In the genomic region with DNA sequence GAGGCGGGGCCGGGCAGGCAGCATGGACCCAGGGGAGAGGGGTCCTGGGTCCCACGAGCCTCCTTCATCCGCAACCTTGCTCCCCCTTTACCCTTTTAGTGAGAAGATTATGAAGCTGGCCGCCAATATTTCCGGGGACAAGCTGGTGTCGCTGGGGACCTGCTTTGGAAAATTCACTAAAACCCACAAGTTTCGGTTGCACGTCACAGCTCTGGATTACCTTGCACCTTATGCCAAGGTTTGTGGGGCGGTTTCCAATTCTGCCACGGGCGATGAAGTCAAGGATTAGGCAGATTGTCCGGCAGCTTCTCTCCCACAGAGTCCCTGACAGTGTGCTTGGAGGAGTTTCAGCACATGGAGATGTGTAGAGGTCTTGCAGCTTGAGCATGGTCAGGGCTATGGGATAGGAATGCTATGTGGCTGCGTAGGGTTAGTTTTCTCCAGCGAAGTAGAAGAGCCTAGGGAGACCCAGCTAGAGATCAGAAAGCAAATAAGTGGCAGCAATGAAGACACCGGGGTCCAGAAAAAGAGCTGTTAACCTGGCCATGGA, we compare ENCODE assay signal across 8 cellular contexts. TPM values are rescaled to one million over a fixed set of nuclear protein-coding genes. Genes with fewer than 3 reads are reported as not detected.
DNase-seq lines count a peak whose midpoint lies in the region; ATAC-seq and TF ChIP-seq lines count a peak whose summit lies in the region.

No MANE protein-coding gene starts in this region.

- CTCF ChIA-PET in Panc1 (lab: Charles Lee) = no interaction called here

- no TSS peak for BruUV-seq in Panc1 (replicated peaks; lab: Mats Ljungman, UMichigan)

- POLR2A ChIA-PET in Panc1 (lab: Charles Lee) = interaction anchor here (0.5 kb wide), 1 partner anchor 232 kb away, joined by 5 read pairs; no protein-coding TSS in a partner anchor

- TF ChIP-seq CTCF in GM12864 (IDR thresholded peaks at IDR 0.05; ENCODE audit: low read depth, low read length, missing control alignments) (no peak), Panc1 (IDR thresholded peaks at IDR 0.05) (no peak), neutrophil (IDR thresholded peaks at IDR 0.05) (no peak)

- H3K36me3 ChIP-seq in Panc1 (ENCODE audit: control insufficient read depth, insufficient read depth, low read length) = peaks cover 19% of the 10 kb centered on the region
- H3K36me3 ChIP-seq in endocrine pancreas (ENCODE audit: control insufficient read depth, insufficient read depth, low read length) = peaks cover 2% of the 10 kb centered on the region
- peaks cover 21% of the 10 kb centered on the region for H3K36me3 ChIP-seq in neutrophil

- H3K4me1 ChIP-seq in Panc1 (ENCODE audit: control insufficient read depth, insufficient read depth, low read length) (peaks cover 17% of the 10 kb centered on the region; the same call in 1 of the 2 replicates), endocrine pancreas (ENCODE audit: control insufficient read depth, insufficient read depth, low read length) (peaks cover 5% of the 10 kb centered on the region), neutrophil (ENCODE audit: control insufficient read depth in 1 of 2, insufficient read depth in 1 of 2, low read depth in 1 of 2, low read length in 1 of 2) (peaks cover 19 to 21% of the 10 kb centered on the region in 2 experiments)

- ATAC-seq in Panc1 = no peak
- no peak for ATAC-seq in left lobe of liver
- ATAC-seq in HG03469 (IDR thresholded peaks at IDR 0.05; ENCODE audit: unreplicated experiment) = no peak

- no peak for DNase-seq in GM12864 (ENCODE audit: low read depth)
- no peak for DNase-seq in Panc1 (ENCODE audit: low read depth, low spot score)
- no peak for DNase-seq in HuH-7 (ENCODE audit: low spot score)
- no peak for DNase-seq in left lobe of liver (ENCODE audit: low spot score)
- DNase-seq in kidney tubule cell (ENCODE audit: low spot score) = no peak

- H3K9ac ChIP-seq in endocrine pancreas (ENCODE audit: control insufficient read depth, insufficient read depth, low read length) = peak overlapping the region; percentile 93

- in situ Hi-C loops in Panc1 (cut with HindIII; ENCODE audit: low pct_unique_long_range_greater_than_20kb, low sequenced_read_pairs) = no loop called here

- H3K9me3 ChIP-seq in Panc1 (ENCODE audit: control insufficient read depth, insufficient read depth, low read depth, low read length) = no peaks in the 10 kb centered on the region
- no peaks in the 10 kb centered on the region for H3K9me3 ChIP-seq in endocrine pancreas (ENCODE audit: control insufficient read depth, low read length)
- no peaks in the 10 kb centered on the region for H3K9me3 ChIP-seq in neutrophil

- intact Hi-C loops in Panc1 (cut with micrococcal nuclease; ENCODE audit: unreplicated experiment) = no loop called here

- H3K27ac ChIP-seq in Panc1 (ENCODE audit: low read length) = peak overlapping the region; percentile 93
- peak overlapping the region; percentile 91 for H3K27ac ChIP-seq in neutrophil

- peak overlapping the region; percentile 90 for H3K4me3 ChIP-seq in GM12864 (ENCODE audit: low read depth, low read length)
- H3K4me3 ChIP-seq in Panc1 (ENCODE audit: low read depth in 2 of 2, low read length in 2 of 2) = peak overlapping the region; percentile 93 to 95
- peak overlapping the region; percentile 52 for H3K4me3 ChIP-seq in endocrine pancreas (ENCODE audit: control insufficient read depth, insufficient read depth, low read length)
- peak overlapping the region; percentile 87 to 99 for H3K4me3 ChIP-seq in neutrophil (ENCODE audit: low read depth in 1 of 2, low read length in 1 of 2)

- H3K27me3 ChIP-seq in Panc1 (ENCODE audit: control insufficient read depth, insufficient read depth, low read length) = no peaks in the 10 kb centered on the region
- no peaks in the 10 kb centered on the region for H3K27me3 ChIP-seq in endocrine pancreas (ENCODE audit: control insufficient read depth, insufficient read depth, low read length)
- no peaks in the 10 kb centered on the region for H3K27me3 ChIP-seq in neutrophil

RNA-seq across cellular contexts. Expression of a gene that starts 0.6 kb away (rescaled TPM):
- total RNA-seq in Panc1 (2021; ENCODE audit: unreplicated experiment) = 35.3 TPM
- polyA plus RNA-seq in Panc1 (2012; ENCODE audit: insufficient read length) = 31.2 TPM
- total RNA-seq in left lobe of liver = 8.1 TPM

RNA-seq across cellular contexts. Expression of a gene that starts 0.8 kb away (rescaled TPM):
- total RNA-seq in Panc1 (2021; ENCODE audit: unreplicated experiment) (30.5 TPM), left lobe of liver (27.8 TPM)
- 19.1 TPM for polyA plus RNA-seq in Panc1 (2012; ENCODE audit: insufficient read length)

RNA-seq across cellular contexts. Expression of a gene that starts 9.8 kb away (rescaled TPM):
- 23.1 TPM for total RNA-seq in Panc1 (2021; ENCODE audit: unreplicated experiment)
- 31.2 TPM for polyA plus RNA-seq in Panc1 (2012; ENCODE audit: insufficient read length)
- 22.0 TPM for total RNA-seq in left lobe of liver

RNA-seq across cellular contexts. Expression of a gene that starts 11.4 kb away (rescaled TPM):
- total RNA-seq in Panc1 (2021; ENCODE audit: unreplicated experiment) (0.36 TPM), left lobe of liver (3.1 TPM)
- 0.31 TPM for polyA plus RNA-seq in Panc1 (2012; ENCODE audit: insufficient read length)

RNA-seq across cellular contexts. Expression of a gene that starts 29.0 kb away (rescaled TPM):
- total RNA-seq in Panc1 (2021; ENCODE audit: unreplicated experiment) (23.9 TPM), left lobe of liver (12.9 TPM)
- 30.6 TPM for polyA plus RNA-seq in Panc1 (2012; ENCODE audit: insufficient read length)
